Comparison of ENCODE assay signal across 9 cellular contexts in the genomic region with DNA sequence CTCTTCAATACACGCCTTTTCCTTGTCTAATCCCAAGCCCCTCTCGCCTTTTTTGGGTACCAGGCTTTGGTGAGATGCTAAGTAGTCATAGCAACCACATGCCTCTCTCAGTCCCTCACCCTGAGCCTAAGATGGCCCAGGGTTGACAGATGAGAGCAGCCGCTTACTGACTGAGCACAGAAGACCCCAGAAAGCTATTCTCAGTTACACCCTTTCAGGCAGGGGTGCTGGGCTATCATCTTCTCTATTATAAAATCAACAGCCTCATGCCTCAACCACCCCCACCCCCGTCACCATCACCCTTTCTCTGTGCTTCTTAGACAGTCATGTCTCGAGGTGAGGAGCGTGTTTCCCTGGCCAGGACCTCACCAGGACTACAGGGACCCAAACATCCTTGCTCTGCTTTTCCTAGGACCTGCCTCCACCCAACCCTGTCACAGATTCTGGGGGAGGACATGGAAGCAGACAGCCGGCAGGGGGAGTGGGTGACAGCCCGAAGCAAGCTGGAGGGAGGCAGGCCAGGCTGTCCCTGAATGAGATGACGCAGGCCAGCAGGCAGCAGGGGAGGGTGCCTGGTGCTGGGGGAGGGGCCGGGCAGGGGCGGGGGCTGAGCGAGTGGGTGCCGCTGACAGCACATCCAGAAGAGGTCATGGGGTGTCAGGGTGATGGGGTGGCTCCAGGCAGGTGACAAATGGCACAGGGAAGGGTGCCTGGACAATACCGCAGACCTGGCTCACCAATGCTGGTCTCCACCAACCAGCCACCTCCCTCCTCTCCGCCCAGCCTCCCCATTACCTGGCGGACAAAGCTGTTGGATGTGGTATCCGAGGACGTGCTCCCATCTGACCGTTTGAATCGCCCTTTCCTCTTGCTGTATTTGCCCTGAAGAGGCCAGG. TPM values are rescaled to one million over a fixed set of nuclear protein-coding genes. Genes with fewer than 3 reads are reported as not detected.
DNase-seq lines count a peak whose midpoint lies in the region; ATAC-seq, FAIRE-seq and TF ChIP-seq lines count a peak whose summit lies in the region.
"Had no signal": no experiment of that assay in that cellular context is flagged by ENCODE, and none has a peak within 500 bp of the region (broad histone marks: within the 10 kb centered on the region; RNA-seq: fewer than 3 reads in every experiment).

No MANE protein-coding gene starts in this region.

- no peaks in the 10 kb centered on the region for H3K27me3 ChIP-seq in BE2C
- no peaks in the 10 kb centered on the region for H3K27me3 ChIP-seq in H1 (replicated peaks in 1 of 4; ENCODE audit: control insufficient read depth in 3 of 4, extremely low read depth in 1 of 4, insufficient read depth in 3 of 4, low read length in 3 of 4)

- no peak overlapping the region for H3K14ac ChIP-seq in H1 (ENCODE audit: insufficient read length)

- no peak for FAIRE-seq in H1 (lab: Jason Lieb, UNC)

- CTCF ChIA-PET in H1 (lab: Charles Lee; ENCODE audit: partially characterized antibody) = interaction anchor here (0.7 to 3.8 kb wide), 28 partner anchors 8 to 559 kb away, joined by 3 to 24 read pairs (median 6); no protein-coding TSS in a partner anchor

- H3K23me2 ChIP-seq in H1 (ENCODE audit: low read depth, low read length) = peaks cover 6% of the 10 kb centered on the region; the same call in 1 of the 2 replicates

- H3K27ac ChIP-seq in H1 (ENCODE audit: low read depth, low read length) = 0 out of 2 replicates have a peak overlapping the region, but pooled peaks have one; percentile 32

- H3K36me3 Mint-ChIP-seq in mesothelial cell of epicardium = peaks cover 5% of the 10 kb centered on the region

- H2AK5ac ChIP-seq in H1 (ENCODE audit: low read depth, low read length) = no peak overlapping the region

- H3K36me3 ChIP-seq in BE2C (peaks cover 17% of the 10 kb centered on the region), H1 (ENCODE audit: control insufficient read depth in 2 of 4, insufficient read depth in 4 of 4, low read length in 3 of 4) (peaks cover 5 to 30% (median 18%) of the 10 kb centered on the region in 4 experiments; a peak in 7 of 8 replicates)

- no peaks in the 10 kb centered on the region for H3K9me3 Mint-ChIP-seq in mesothelial cell of epicardium

- peaks cover 19% of the 10 kb centered on the region for H3K79me1 ChIP-seq in H1 (ENCODE audit: low read depth, low read length)

- H3K4me1 ChIP-seq in BE2C (peaks cover 8% of the 10 kb centered on the region; the same call in 1 of the 2 replicates), H1 (replicated peaks in 1 of 4; ENCODE audit: control insufficient read depth in 3 of 4, insufficient read depth in 4 of 4, low read length in 3 of 4) (peaks cover 4 to 27% (median 22%) of the 10 kb centered on the region in 4 experiments)

- ATAC-seq in GM18868 (IDR thresholded peaks at IDR 0.05; ENCODE audit: unreplicated experiment) = no peak
- no peak for ATAC-seq in HG03342 (IDR thresholded peaks at IDR 0.05; ENCODE audit: unreplicated experiment)
- ATAC-seq in GM18505 (IDR thresholded peaks at IDR 0.05; ENCODE audit: unreplicated experiment) = no peak

- no peak overlapping the region for H2BK120ac ChIP-seq in H1 (replicated peaks; ENCODE audit: low read depth, low read length)

- 68% methylated on average over 19 of the region's 20 CpGs; no CpG with 5 or more reads in 1 of the 2 experiments for WGBS in H1 (ENCODE audit: extremely low coverage in 1 of 2, insufficient coverage in 1 of 2, insufficient read length in 1 of 2, insufficient replicate concordance in 2 of 2, low coverage in 1 of 2, low lambda C conversion rate in 2 of 2, missing lambda C conversion rate in 1 of 2), 2 experiments

- H3K18ac ChIP-seq in H1 (ENCODE audit: extremely low read depth, low read length) = 0 out of 2 replicates have a peak overlapping the region, but pooled peaks have one; percentile 21

- peak in 1 of 2 experiments; percentile 36; a peak in 1 of 4 replicates for TF ChIP-seq RAD21 in H1 (IDR thresholded peaks at IDR 0.05 in 1 of 2, conservative IDR thresholded peaks at IDR 0.05 in 1 of 2; ENCODE audit: low read depth in 2 of 2, low read length in 2 of 2)

- no peak overlapping the region for H3K23ac ChIP-seq in H1 (ENCODE audit: insufficient read length)

- peak overlapping the region; percentile 6; the same call in 1 of the 2 replicates for H2BK15ac ChIP-seq in H1 (ENCODE audit: low read length)

- no peak overlapping the region for H3K9ac ChIP-seq in H1 (replicated peaks in 1 of 4; ENCODE audit: extremely low read depth in 1 of 4, low read depth in 3 of 4, low read length in 3 of 4)

- H3K9me3 ChIP-seq in BE2C (no peaks in the 10 kb centered on the region), H1 (ENCODE audit: insufficient read depth in 2 of 2, low read depth in 1 of 2, low read length in 1 of 2) (no peaks in the 10 kb centered on the region)

- peaks cover 18% of the 10 kb centered on the region for H3K4me1 Mint-ChIP-seq in mesothelial cell of epicardium

- H3K79me2 ChIP-seq in H1 (ENCODE audit: control insufficient read depth in 1 of 2, insufficient read depth in 2 of 2, low read length in 2 of 2) = peaks cover 0 to 34% of the 10 kb centered on the region in 2 experiments; a peak in 1 of 4 replicates

- no peak overlapping the region for H3K27ac Mint-ChIP-seq in mesothelial cell of epicardium

- no peaks in the 10 kb centered on the region for H3K27me3 Mint-ChIP-seq in mesothelial cell of epicardium (ENCODE audit: low read depth)

- no peak overlapping the region for H2BK12ac ChIP-seq in H1 (ENCODE audit: low read depth, low read length)

- H4K5ac ChIP-seq in H1 (ENCODE audit: insufficient read length, low read depth, low read length) = no peak overlapping the region

- no peak overlapping the region for H3K56ac ChIP-seq in H1 (replicated peaks; ENCODE audit: insufficient read length, low read depth, low read length)

- POLR2A ChIA-PET in H1 (lab: Charles Lee; ENCODE audit: partially characterized antibody) = interaction anchor here (1.1 to 5.9 kb wide), 5 partner anchors 11 to 267 kb away, joined by 4 to 51 read pairs (median 5); partner anchors contain the start of gene CDK12

- TF ChIP-seq CTCF in BE2C (IDR thresholded peaks at IDR 0.05; ENCODE audit: low read depth, low read length) (peak; percentile 79), NB4 (IDR thresholded peaks at IDR 0.05; ENCODE audit: low read depth, low read length) (peak; percentile 25), H1 (IDR thresholded peaks at IDR 0.05; ENCODE audit: control extremely low read depth in 1 of 3, insufficient read depth in 1 of 3, low read depth in 1 of 3, low read length in 3 of 3) (peak; percentile 34 to 58 (median 57)), mesothelial cell of epicardium (IDR thresholded peaks at IDR 0.05; ENCODE audit: unreplicated experiment) (peak; percentile 25)

- no peak overlapping the region for H3K4ac ChIP-seq in H1 (replicated peaks; ENCODE audit: insufficient read length, low read depth, low read length)

- DNase-seq in BE2C = peak; percentile 91
- DNase-seq in NB4 (ENCODE audit: low read depth) = peak; percentile 62
- DNase-seq in H1 (ENCODE audit: low read depth in 1 of 2, low spot score in 2 of 2) = peak in 1 of 2 experiments; percentile 65
- DNase-seq in mesothelial cell of epicardium (ENCODE audit: low spot score in 2 of 2, unreplicated experiment in 2 of 2) = no peak
- DNase-seq in NCI-H1436 treated with DMSO at 0.1 percent for 48 hours (lab: John Stamatoyannopoulos, UW) = no peak

- TF ChIP-seq POLR2A in NB4 (IDR thresholded peaks at IDR 0.05; ENCODE audit: extremely low read depth, insufficient read length) (no peak), H1 (IDR thresholded peaks at IDR 0.05; ENCODE audit: control extremely low read depth in 1 of 2, low read depth in 2 of 2, low read length in 2 of 2) (no peak), GM18505 (IDR thresholded peaks at IDR 0.05; ENCODE audit: borderline replicate concordance, extremely low read depth, insufficient read depth, insufficient read length) (no peak)

- no peak for TF ChIP-seq EP300 in H1 (IDR thresholded peaks at IDR 0.05; ENCODE audit: borderline replicate concordance in 1 of 2, low read depth in 2 of 2, low read length in 2 of 2)

- no peak overlapping the region for H2AFZ ChIP-seq in H1 (ENCODE audit: low read length)

- no peak overlapping the region for H4K8ac ChIP-seq in H1 (ENCODE audit: extremely low read depth, insufficient read depth, low read length)

- H3K4me3 Mint-ChIP-seq in mesothelial cell of epicardium = no peak overlapping the region

- H2BK20ac ChIP-seq in H1 (ENCODE audit: low read length) = peak overlapping the region; percentile 29; the same call in 1 of the 2 replicates

- peak overlapping the region; percentile 37 for H2BK5ac ChIP-seq in H1 (ENCODE audit: low read depth, low read length)

- peaks cover 2 to 27% of the 10 kb centered on the region in 2 experiments for H4K20me1 ChIP-seq in H1 (replicated peaks in 1 of 2; ENCODE audit: control insufficient read depth in 1 of 2, insufficient read depth in 2 of 2, low read length in 2 of 2)

- no peak overlapping the region for H4K91ac ChIP-seq in H1 (replicated peaks; ENCODE audit: insufficient read length, low read length)

- H3K4me2 ChIP-seq in H1 (ENCODE audit: insufficient read depth in 1 of 2, low read depth in 2 of 2, low read length in 2 of 2) = peak overlapping the region; percentile 80 to 82

- H3K4me3 ChIP-seq in BE2C (ENCODE audit: low read depth, low read length) (peak overlapping the region; percentile 31), NB4 (ENCODE audit: low read depth, low read length) (no peak overlapping the region), H1 (ENCODE audit: extremely low read depth in 1 of 4, insufficient read depth in 2 of 4, low read depth in 3 of 4, low read length in 4 of 4) (peak overlapping the region in 2 of 4 experiments; percentile 8 to 89; a peak in 4 of 8 replicates)

RNA-seq across cellular contexts. Expression of gene CACNB1, which starts 3.1 kb away (rescaled TPM):
- polyA plus RNA-seq in BE2C (2012; ENCODE audit: insufficient read depth, insufficient read length, low read depth) = 12.3 TPM
- total RNA-seq in H1 (2021; fragmentation: NEBNext Ultra II Directional; extraction: Animal tissue kit (Norgen Biotek cat#: 25700)) = 15.1 and 17.8 TPM in 2 replicates
- polyA plus RNA-seq in H1 (2011; rRNA removed) = 7.2 and 10.6 TPM in 2 replicates
- 7.7 TPM for polyA plus RNA-seq in H1 (2011; cell fraction: cytosol; rRNA removed)
- polyA plus RNA-seq in H1 (2011; cell fraction: nucleus; rRNA removed) = 43.5 TPM
- polyA plus RNA-seq in H1 (2012, experiment 1 of 2) = 11.9 to 16.4 TPM (median 14.1 TPM) in 4 replicates
- polyA plus RNA-seq in H1 (2012, experiment 2 of 2) = 12.9 TPM
- polyA plus RNA-seq in H1 (2013, experiment 1 of 2) = 7.2 TPM
- 7.1 TPM for polyA plus RNA-seq in H1 (2013, experiment 2 of 2)
- polyA minus RNA-seq in H1 (2011; rRNA and poly(A)+ RNA removed) = 15.8 and 25.4 TPM in 2 replicates
- 8.0 TPM for polyA minus RNA-seq in H1 (2011; cell fraction: cytosol; rRNA and poly(A)+ RNA removed)
- 18.6 TPM for polyA minus RNA-seq in H1 (2011; cell fraction: nucleus; rRNA and poly(A)+ RNA removed)
- total RNA-seq in mesothelial cell of epicardium = 19.2 to 21.6 TPM (median 19.3 TPM) in 3 replicates

RNA-seq across cellular contexts. Expression of gene RPL19, which starts 5.7 kb away (rescaled TPM):
- polyA plus RNA-seq in BE2C (2012; ENCODE audit: insufficient read depth, insufficient read length, low read depth) = 1,744 TPM
- 2,182 and 2,219 TPM in 2 replicates for total RNA-seq in H1 (2021; fragmentation: NEBNext Ultra II Directional; extraction: Animal tissue kit (Norgen Biotek cat#: 25700))
- 1,992 and 2,108 TPM in 2 replicates for polyA plus RNA-seq in H1 (2011; rRNA removed)
- 3,481 TPM for polyA plus RNA-seq in H1 (2011; cell fraction: cytosol; rRNA removed)
- 2,043 TPM for polyA plus RNA-seq in H1 (2011; cell fraction: nucleus; rRNA removed)
- 1,394 to 2,903 TPM (median 2,742 TPM) in 4 replicates for polyA plus RNA-seq in H1 (2012, experiment 1 of 2)
- polyA plus RNA-seq in H1 (2012, experiment 2 of 2) = 1,232 TPM
- polyA plus RNA-seq in H1 (2013, experiment 1 of 2) = 2,492 TPM
- 2,408 TPM for polyA plus RNA-seq in H1 (2013, experiment 2 of 2)
- polyA minus RNA-seq in H1 (2011; rRNA and poly(A)+ RNA removed) = 605 and 718 TPM in 2 replicates
- 697 TPM for polyA minus RNA-seq in H1 (2011; cell fraction: cytosol; rRNA and poly(A)+ RNA removed)
- 464 TPM for polyA minus RNA-seq in H1 (2011; cell fraction: nucleus; rRNA and poly(A)+ RNA removed)
- total RNA-seq in mesothelial cell of epicardium = 1,422 to 1,472 TPM (median 1,468 TPM) in 3 replicates

RNA-seq across cellular contexts. Expression of gene ARL5C, which starts 28.4 kb away (rescaled TPM):
- not detected for polyA plus RNA-seq in BE2C (2012; ENCODE audit: insufficient read depth, insufficient read length, low read depth)
- total RNA-seq in H1 (2021; fragmentation: NEBNext Ultra II Directional; extraction: Animal tissue kit (Norgen Biotek cat#: 25700)) = not detected in 2 replicates
- polyA plus RNA-seq in H1 (2011; rRNA removed) = not detected in 2 replicates
- not detected for polyA plus RNA-seq in H1 (2011; cell fraction: cytosol; rRNA removed)
- polyA plus RNA-seq in H1 (2011; cell fraction: nucleus; rRNA removed) = not detected
- 0.10 TPM in 1 of 4 replicates, not detected in the others for polyA plus RNA-seq in H1 (2012, experiment 1 of 2)
- polyA plus RNA-seq in H1 (2012, experiment 2 of 2) = not detected
- polyA plus RNA-seq in H1 (2013, experiment 1 of 2) = not detected
- not detected for polyA plus RNA-seq in H1 (2013, experiment 2 of 2)
- polyA minus RNA-seq in H1 (2011; rRNA and poly(A)+ RNA removed) = 0.06 TPM in 1 of 2 replicates, not detected in the other
- polyA minus RNA-seq in H1 (2011; cell fraction: cytosol; rRNA and poly(A)+ RNA removed) = not detected
- not detected for polyA minus RNA-seq in H1 (2011; cell fraction: nucleus; rRNA and poly(A)+ RNA removed)
- 0.40 TPM in 1 of 3 replicates, not detected in the others for total RNA-seq in mesothelial cell of epicardium
- total RNA-seq: pulmonary artery endothelial cell had no signal

RNA-seq across cellular contexts. Expression of gene STAC2, which starts 31.4 kb away (rescaled TPM):
- polyA plus RNA-seq in BE2C (2012; ENCODE audit: insufficient read depth, insufficient read length, low read depth) = 2.6 TPM
- 5.4 and 6.0 TPM in 2 replicates for total RNA-seq in H1 (2021; fragmentation: NEBNext Ultra II Directional; extraction: Animal tissue kit (Norgen Biotek cat#: 25700))
- polyA plus RNA-seq in H1 (2011; rRNA removed) = 1.5 and 2.5 TPM in 2 replicates
- 1.7 TPM for polyA plus RNA-seq in H1 (2011; cell fraction: cytosol; rRNA removed)
- polyA plus RNA-seq in H1 (2011; cell fraction: nucleus; rRNA removed) = 3.9 TPM
- polyA plus RNA-seq in H1 (2012, experiment 1 of 2) = 4.2 to 6.3 TPM (median 5.2 TPM) in 4 replicates
- 5.2 TPM for polyA plus RNA-seq in H1 (2012, experiment 2 of 2)
- 4.3 TPM for polyA plus RNA-seq in H1 (2013, experiment 1 of 2)
- polyA plus RNA-seq in H1 (2013, experiment 2 of 2) = 4.7 TPM
- polyA minus RNA-seq in H1 (2011; rRNA and poly(A)+ RNA removed) = 1.2 and 1.7 TPM in 2 replicates
- 1.5 TPM for polyA minus RNA-seq in H1 (2011; cell fraction: cytosol; rRNA and poly(A)+ RNA removed)
- 1.1 TPM for polyA minus RNA-seq in H1 (2011; cell fraction: nucleus; rRNA and poly(A)+ RNA removed)
- total RNA-seq in mesothelial cell of epicardium = 0.63 to 0.86 TPM (median 0.77 TPM) in 3 replicates
- total RNA-seq: pulmonary artery endothelial cell had no signal

RNA-seq across cellular contexts. Expression of gene PLXDC1, which starts 42.9 kb away (rescaled TPM):
- 1.0 TPM for polyA plus RNA-seq in BE2C (2012; ENCODE audit: insufficient read depth, insufficient read length, low read depth)
- 3.4 and 4.1 TPM in 2 replicates for total RNA-seq in H1 (2021; fragmentation: NEBNext Ultra II Directional; extraction: Animal tissue kit (Norgen Biotek cat#: 25700))
- 14.6 and 17.9 TPM in 2 replicates for polyA plus RNA-seq in H1 (2011; rRNA removed)
- 16.1 TPM for polyA plus RNA-seq in H1 (2011; cell fraction: cytosol; rRNA removed)
- 69.7 TPM for polyA plus RNA-seq in H1 (2011; cell fraction: nucleus; rRNA removed)
- polyA plus RNA-seq in H1 (2012, experiment 1 of 2) = 6.9 to 10.0 TPM (median 8.1 TPM) in 4 replicates
- polyA plus RNA-seq in H1 (2012, experiment 2 of 2) = 2.6 TPM
- 1.7 TPM for polyA plus RNA-seq in H1 (2013, experiment 1 of 2)
- 1.6 TPM for polyA plus RNA-seq in H1 (2013, experiment 2 of 2)
- 18.7 and 21.7 TPM in 2 replicates for polyA minus RNA-seq in H1 (2011; rRNA and poly(A)+ RNA removed)
- polyA minus RNA-seq in H1 (2011; cell fraction: cytosol; rRNA and poly(A)+ RNA removed) = 9.2 TPM
- polyA minus RNA-seq in H1 (2011; cell fraction: nucleus; rRNA and poly(A)+ RNA removed) = 16.2 TPM
- 15.4 to 18.6 TPM (median 17.0 TPM) in 3 replicates for total RNA-seq in mesothelial cell of epicardium
- total RNA-seq: pulmonary artery endothelial cell had no signal

Comparison
In these comparisons a context has a peak if more than half of its experiments do, and no peak if none do; other contexts are left out.
1. DNase-seq: peak in BE2C (single experiment) and NB4 (single experiment); none in mesothelial cell of epicardium (0 of 2) and NCI-H1436 treated with DMSO at 0.1 percent for 48 hours (single experiment).
2. CTCF ChIP-seq: peak in every context shown above with its lines; median percentile 79 in BE2C; 57 in H1; 25 in NB4; 25 in mesothelial cell of epicardium.